Comparison of ENCODE assay signal across 1 cellular context in genomic region chr19:10110972-10111317, GRCh38.
TF ChIP-seq lines count a peak whose summit lies in the region.

No MANE protein-coding gene starts in this region.

TF ChIP-seq in HepG2, 621 proteins besides CTCF, POLR2A, EP300 and RAD21:
- TF ChIP-seq RBFOX2 (IDR thresholded peaks at IDR 0.05; ENCODE audit: low read depth, low read length) (peak; percentile 55), ZNF260 (CRISPR knock-in tag; IDR thresholded peaks at IDR 0.05; ENCODE audit: borderline replicate concordance, low read depth) (no peak), ZNF773 (CRISPR knock-in tag; IDR thresholded peaks at IDR 0.05; ENCODE audit: borderline replicate concordance) (no peak), JUNB (CRISPR knock-in tag; IDR thresholded peaks at IDR 0.05; ENCODE audit: borderline replicate concordance) (no peak)
